ENCODE assay signal across 1 cellular context in genomic region chr14:31286456-31287293, GRCh38.
A peak's percentile ranks its signal among the peaks of the same experiment; 100 is the strongest.
TF ChIP-seq lines count a peak whose summit lies in the region.

No MANE protein-coding gene starts in this region.

TF ChIP-seq in HepG2, 621 proteins besides CTCF, POLR2A, EP300 and RAD21 (continued from another document and continues in another):
- TF ChIP-seq MAX (IDR thresholded peaks at IDR 0.05): peak; percentile 99
- TF ChIP-seq ZBTB2 (CRISPR knock-in tag; IDR thresholded peaks at IDR 0.05; ENCODE audit: low read depth): no peak
- TF ChIP-seq LRRFIP1 (CRISPR knock-in tag; conservative IDR thresholded peaks at IDR 0.05): no peak
- peak; percentile 66; the same call in 1 of the 2 replicates for TF ChIP-seq ARNTL (CRISPR knock-in tag; IDR thresholded peaks at IDR 0.05)
- no peak; the same call in none of the 2 replicates for TF ChIP-seq ZNF441 (CRISPR knock-in tag; IDR thresholded peaks at IDR 0.05; ENCODE audit: borderline replicate concordance)
- peak; percentile 97 for TF ChIP-seq ZNF451 (CRISPR knock-in tag; IDR thresholded peaks at IDR 0.05)
- no peak for TF ChIP-seq GLMP (CRISPR knock-in tag; IDR thresholded peaks at IDR 0.05; ENCODE audit: borderline replicate concordance)
- no peak for TF ChIP-seq SRSF4 (IDR thresholded peaks at IDR 0.05; ENCODE audit: low read depth, low read length, poor library complexity, severe bottlenecking)
- TF ChIP-seq ZNF44 (CRISPR knock-in tag; IDR thresholded peaks at IDR 0.05): peak; percentile 97; the same call in 1 of the 2 replicates
- peak; percentile 98 for TF ChIP-seq ZNF891 (CRISPR knock-in tag; IDR thresholded peaks at IDR 0.05)
- TF ChIP-seq NR2F6 (IDR thresholded peaks at IDR 0.05): no peak
- TF ChIP-seq NR2F6 (CRISPR knock-in tag; IDR thresholded peaks at IDR 0.05): peak; percentile 85
- TF ChIP-seq ZNF749 (CRISPR knock-in tag; IDR thresholded peaks at IDR 0.05; ENCODE audit: borderline replicate concordance): no peak; the same call in 1 of the 2 replicates
- no peak for TF ChIP-seq ZNF3 (CRISPR knock-in tag; IDR thresholded peaks at IDR 0.05)
- no peak for TF ChIP-seq ATF1 (CRISPR knock-in tag; IDR thresholded peaks at IDR 0.05)
- TF ChIP-seq ZBTB43 (CRISPR knock-in tag; conservative IDR thresholded peaks at IDR 0.05): peak; percentile 70; the same call in 1 of the 2 replicates
- TF ChIP-seq ZMYM3 (CRISPR knock-in tag; IDR thresholded peaks at IDR 0.05): peak; percentile 83
- TF ChIP-seq ZBTB25 (CRISPR knock-in tag; IDR thresholded peaks at IDR 0.05): peak; percentile 34; the same call in 1 of the 2 replicates
- TF ChIP-seq ATRX (CRISPR knock-in tag; IDR thresholded peaks at IDR 0.05; ENCODE audit: borderline replicate concordance): no peak
- no peak for TF ChIP-seq MAFF (IDR thresholded peaks at IDR 0.05; ENCODE audit: low read depth, low read length)
- TF ChIP-seq FOXA1 (IDR thresholded peaks at IDR 0.05): no peak
- TF ChIP-seq FOXA1 (CRISPR knock-in tag; IDR thresholded peaks at IDR 0.05): peak; percentile 49
- TF ChIP-seq ARID4A (CRISPR knock-in tag; IDR thresholded peaks at IDR 0.05; ENCODE audit: borderline replicate concordance): peak; percentile 65; the same call in 1 of the 2 replicates
- peak; percentile 63; the same call in 1 of the 2 replicates for TF ChIP-seq SAFB2 (CRISPR knock-in tag; IDR thresholded peaks at IDR 0.05; ENCODE audit: borderline replicate concordance, low read depth)
- no peak for TF ChIP-seq GRHL1 (CRISPR knock-in tag; conservative IDR thresholded peaks at IDR 0.05)
- peak; percentile 71 for TF ChIP-seq SOX5 (CRISPR knock-in tag; IDR thresholded peaks at IDR 0.05; ENCODE audit: borderline replicate concordance)
- peak; percentile 97 for TF ChIP-seq BORCS8-MEF2B (CRISPR knock-in tag; IDR thresholded peaks at IDR 0.05)
- TF ChIP-seq TRIM22 (IDR thresholded peaks at IDR 0.05): no peak
- TF ChIP-seq ZNF597 (CRISPR knock-in tag; IDR thresholded peaks at IDR 0.05): no peak
- TF ChIP-seq CENPX (CRISPR knock-in tag; IDR thresholded peaks at IDR 0.05): no peak
- TF ChIP-seq HMGA1 (CRISPR knock-in tag; conservative IDR thresholded peaks at IDR 0.05): no peak
- peak; percentile 79; the same call in 1 of the 2 replicates for TF ChIP-seq ZIK1 (CRISPR knock-in tag; IDR thresholded peaks at IDR 0.05; ENCODE audit: borderline replicate concordance, low read depth)
- TF ChIP-seq ZNF839 (CRISPR knock-in tag; IDR thresholded peaks at IDR 0.05; ENCODE audit: borderline replicate concordance): 0 out of 2 replicates have a peak, but pooled peaks have one; percentile 47
- no peak; the same call in none of the 2 replicates for TF ChIP-seq ZNF550 (CRISPR knock-in tag; IDR thresholded peaks at IDR 0.05; ENCODE audit: borderline replicate concordance)
- TF ChIP-seq ZNF639 (CRISPR knock-in tag; conservative IDR thresholded peaks at IDR 0.05): 0 out of 2 replicates have a peak, but pooled peaks have one; percentile 19
- TF ChIP-seq ADNP (CRISPR knock-in tag; IDR thresholded peaks at IDR 0.05): peak; percentile 80; the same call in 1 of the 2 replicates
- TF ChIP-seq GZF1 (CRISPR knock-in tag; IDR thresholded peaks at IDR 0.05): peak; percentile 72; the same call in 1 of the 2 replicates
- TF ChIP-seq ZNF468 (CRISPR knock-in tag; IDR thresholded peaks at IDR 0.05): no peak
- no peak for TF ChIP-seq NPAS2 (CRISPR knock-in tag; IDR thresholded peaks at IDR 0.05; ENCODE audit: borderline replicate concordance)
- no peak for TF ChIP-seq ZBTB3 (CRISPR knock-in tag; IDR thresholded peaks at IDR 0.05; ENCODE audit: borderline replicate concordance, low read depth)
- peak; percentile 96 for TF ChIP-seq BCL3 (CRISPR knock-in tag; IDR thresholded peaks at IDR 0.05)
- no peak for TF ChIP-seq SUZ12 (IDR thresholded peaks at IDR 0.05; ENCODE audit: low read depth, low read length)
- peak; percentile 63; the same call in 1 of the 2 replicates for TF ChIP-seq ARID2 (CRISPR knock-in tag; IDR thresholded peaks at IDR 0.05; ENCODE audit: borderline replicate concordance)
